1 cellular context compared by ENCODE assay signal in the genomic region with DNA sequence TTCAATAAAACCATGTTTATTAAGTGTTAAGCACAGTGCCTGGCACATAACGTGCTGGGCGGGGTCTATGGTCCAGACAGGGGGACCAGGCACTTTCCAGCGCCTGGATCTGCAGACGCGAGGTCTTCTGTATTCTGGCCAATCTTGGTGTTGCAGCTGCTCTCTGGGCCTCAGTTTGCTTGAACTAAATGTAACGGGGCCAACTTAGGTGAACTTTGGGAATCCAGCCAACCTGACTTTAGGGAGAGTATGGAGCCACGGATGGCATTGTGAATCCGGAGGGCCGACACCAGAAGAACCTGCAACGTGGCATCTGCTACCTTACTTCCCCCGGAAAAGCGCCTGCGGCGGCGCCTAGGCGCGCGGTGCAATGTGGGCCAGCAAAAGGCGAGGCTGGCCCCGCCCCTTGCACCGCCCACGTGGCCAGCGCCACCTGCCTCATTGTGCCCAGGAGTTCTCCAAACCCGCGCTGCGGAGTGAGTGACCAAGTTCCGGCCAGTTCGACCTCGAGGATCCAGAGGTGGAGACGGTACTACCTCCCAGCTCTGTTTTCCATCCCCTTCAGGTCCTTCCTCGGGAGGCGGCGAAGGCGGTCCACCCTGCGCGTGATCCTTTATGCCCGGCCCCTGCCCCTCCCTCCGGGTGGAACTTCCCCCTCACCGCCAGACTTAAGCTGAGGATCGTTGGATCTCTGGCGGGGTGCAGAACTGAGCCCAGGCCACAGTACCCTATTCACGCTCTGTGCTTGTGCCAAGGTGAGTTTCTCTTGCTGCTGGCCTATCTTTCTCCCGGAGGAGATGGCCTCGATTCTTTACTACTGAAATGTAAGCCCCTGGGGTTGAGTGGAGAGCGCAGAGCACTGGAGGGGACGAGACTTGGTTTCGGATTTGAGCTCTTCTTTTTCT.
TF ChIP-seq lines count a peak whose summit lies in the region.

A gene (plus strand): TSS at position 426 of the 905 bp plus-strand sequence. CDS start 10,969 bp downstream, outside the sequence.

TF ChIP-seq in K562, 482 proteins besides CTCF, POLR2A, EP300 and RAD21 (continued from another document and continues in another):
- TF ChIP-seq ZNF282 (CRISPR knock-in tag; IDR thresholded peaks at IDR 0.05) (peak; percentile 92; the same call in 1 of the 2 replicates), KLF10 (CRISPR knock-in tag; IDR thresholded peaks at IDR 0.05) (no peak), PML (IDR thresholded peaks at IDR 0.05; ENCODE audit: low read length) (peak; percentile 88), TARDBP (IDR thresholded peaks at IDR 0.05) (peak; percentile 36; the same call in 1 of the 2 replicates), TCFL5 (CRISPR knock-in tag; conservative IDR thresholded peaks at IDR 0.05) (no peak), ZNF431 (CRISPR knock-in tag; IDR thresholded peaks at IDR 0.05) (peak; percentile 58), TRIM24 (IDR thresholded peaks at IDR 0.05) (0 out of 4 replicates have a peak, but pooled peaks of 1 of the 2 experiments have one; percentile 15), ZNF644 (tag; IDR thresholded peaks at IDR 0.05; ENCODE audit: low read depth) (peak; percentile 48; the same call in 1 of the 2 replicates), ZNF124 (CRISPR knock-in tag; IDR thresholded peaks at IDR 0.05) (no peak), SNRNP70 (optimal IDR thresholded peaks at IDR 0.05; ENCODE audit: low read depth, low read length) (no peak), ZSCAN32 (CRISPR knock-in tag; IDR thresholded peaks at IDR 0.05) (no peak), ATF1 (CRISPR knock-in tag; IDR thresholded peaks at IDR 0.05) (no peak), ATF1 (tag; IDR thresholded peaks at IDR 0.05) (peak; percentile 84), ZNF695 (CRISPR knock-in tag; IDR thresholded peaks at IDR 0.05) (no peak), DPF2 (IDR thresholded peaks at IDR 0.05) (no peak), KDM5B (IDR thresholded peaks at IDR 0.05; ENCODE audit: insufficient replicate concordance, low read depth, low read length) (peak; percentile 94), L3MBTL2 (IDR thresholded peaks at IDR 0.05) (peak; percentile 98), SETDB1 (IDR thresholded peaks at IDR 0.05; ENCODE audit: low read length) (no peak), FUS (optimal IDR thresholded peaks at IDR 0.05; ENCODE audit: low read depth, low read length) (no peak), KLF13 (tag; IDR thresholded peaks at IDR 0.05; ENCODE audit: borderline replicate concordance, low read depth) (peak; percentile 52), ZFX (CRISPR knock-in tag; IDR thresholded peaks at IDR 0.05) (peak; percentile 92), NFIX (CRISPR knock-in tag; IDR thresholded peaks at IDR 0.05; ENCODE audit: low read depth) (no peak), POLR2AphosphoS5 (IDR thresholded peaks at IDR 0.05; ENCODE audit: control insufficient read depth, insufficient read depth, low read depth, low read length) (peak; percentile 81), NCOR1 (IDR thresholded peaks at IDR 0.05) (peak; percentile 11; the same call in 1 of the 2 replicates), KDM4B (IDR thresholded peaks at IDR 0.05; ENCODE audit: borderline replicate concordance in 2 of 2, low read depth in 1 of 2) (no peak; a peak in 2 of 4 replicates), HLTF (IDR thresholded peaks at IDR 0.05) (peak; percentile 21; the same call in 1 of the 2 replicates), ESRRB (CRISPR knock-in tag; IDR thresholded peaks at IDR 0.05; ENCODE audit: borderline replicate concordance) (no peak)
- TF ChIP-seq, protein P1, sequence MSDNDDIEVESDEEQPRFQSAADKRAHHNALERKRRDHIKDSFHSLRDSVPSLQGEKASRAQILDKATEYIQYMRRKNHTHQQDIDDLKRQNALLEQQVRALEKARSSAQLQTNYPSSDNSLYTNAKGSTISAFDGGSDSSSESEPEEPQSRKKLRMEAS (CRISPR knock-in tag; IDR thresholded peaks at IDR 0.05), result peak; percentile 99
- TF ChIP-seq, protein P2, sequence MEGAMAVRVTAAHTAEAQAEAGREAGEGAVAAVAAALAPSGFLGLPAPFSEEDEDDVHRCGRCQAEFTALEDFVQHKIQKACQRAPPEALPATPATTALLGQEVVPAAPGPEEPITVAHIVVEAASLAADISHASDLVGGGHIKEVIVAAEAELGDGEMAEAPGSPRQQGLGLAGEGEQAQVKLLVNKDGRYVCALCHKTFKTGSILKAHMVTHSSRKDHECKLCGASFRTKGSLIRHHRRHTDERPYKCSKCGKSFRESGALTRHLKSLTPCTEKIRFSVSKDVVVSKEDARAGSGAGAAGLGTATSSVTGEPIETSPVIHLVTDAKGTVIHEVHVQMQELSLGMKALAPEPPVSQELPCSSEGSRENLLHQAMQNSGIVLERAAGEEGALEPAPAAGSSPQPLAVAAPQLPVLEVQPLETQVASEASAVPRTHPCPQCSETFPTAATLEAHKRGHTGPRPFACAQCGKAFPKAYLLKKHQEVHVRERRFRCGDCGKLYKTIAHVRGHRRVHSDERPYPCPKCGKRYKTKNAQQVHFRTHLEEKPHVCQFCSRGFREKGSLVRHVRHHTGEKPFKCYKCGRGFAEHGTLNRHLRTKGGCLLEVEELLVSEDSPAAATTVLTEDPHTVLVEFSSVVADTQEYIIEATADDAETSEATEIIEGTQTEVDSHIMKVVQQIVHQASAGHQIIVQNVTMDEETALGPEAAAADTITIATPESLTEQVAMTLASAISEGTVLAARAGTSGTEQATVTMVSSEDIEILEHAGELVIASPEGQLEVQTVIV (CRISPR knock-in tag; IDR thresholded peaks at IDR 0.05; ENCODE audit: borderline replicate concordance), result no peak
- TF ChIP-seq, protein P3, sequence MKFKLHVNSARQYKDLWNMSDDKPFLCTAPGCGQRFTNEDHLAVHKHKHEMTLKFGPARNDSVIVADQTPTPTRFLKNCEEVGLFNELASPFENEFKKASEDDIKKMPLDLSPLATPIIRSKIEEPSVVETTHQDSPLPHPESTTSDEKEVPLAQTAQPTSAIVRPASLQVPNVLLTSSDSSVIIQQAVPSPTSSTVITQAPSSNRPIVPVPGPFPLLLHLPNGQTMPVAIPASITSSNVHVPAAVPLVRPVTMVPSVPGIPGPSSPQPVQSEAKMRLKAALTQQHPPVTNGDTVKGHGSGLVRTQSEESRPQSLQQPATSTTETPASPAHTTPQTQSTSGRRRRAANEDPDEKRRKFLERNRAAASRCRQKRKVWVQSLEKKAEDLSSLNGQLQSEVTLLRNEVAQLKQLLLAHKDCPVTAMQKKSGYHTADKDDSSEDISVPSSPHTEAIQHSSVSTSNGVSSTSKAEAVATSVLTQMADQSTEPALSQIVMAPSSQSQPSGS (CRISPR knock-in tag; IDR thresholded peaks at IDR 0.05), result no peak
- TF ChIP-seq, protein P4, sequence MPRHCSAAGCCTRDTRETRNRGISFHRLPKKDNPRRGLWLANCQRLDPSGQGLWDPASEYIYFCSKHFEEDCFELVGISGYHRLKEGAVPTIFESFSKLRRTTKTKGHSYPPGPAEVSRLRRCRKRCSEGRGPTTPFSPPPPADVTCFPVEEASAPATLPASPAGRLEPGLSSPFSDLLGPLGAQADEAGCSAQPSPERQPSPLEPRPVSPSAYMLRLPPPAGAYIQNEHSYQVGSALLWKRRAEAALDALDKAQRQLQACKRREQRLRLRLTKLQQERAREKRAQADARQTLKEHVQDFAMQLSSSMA (CRISPR knock-in tag; IDR thresholded peaks at IDR 0.05), result peak; percentile 52; the same call in 1 of the 2 replicates
- TF ChIP-seq, protein P5, sequence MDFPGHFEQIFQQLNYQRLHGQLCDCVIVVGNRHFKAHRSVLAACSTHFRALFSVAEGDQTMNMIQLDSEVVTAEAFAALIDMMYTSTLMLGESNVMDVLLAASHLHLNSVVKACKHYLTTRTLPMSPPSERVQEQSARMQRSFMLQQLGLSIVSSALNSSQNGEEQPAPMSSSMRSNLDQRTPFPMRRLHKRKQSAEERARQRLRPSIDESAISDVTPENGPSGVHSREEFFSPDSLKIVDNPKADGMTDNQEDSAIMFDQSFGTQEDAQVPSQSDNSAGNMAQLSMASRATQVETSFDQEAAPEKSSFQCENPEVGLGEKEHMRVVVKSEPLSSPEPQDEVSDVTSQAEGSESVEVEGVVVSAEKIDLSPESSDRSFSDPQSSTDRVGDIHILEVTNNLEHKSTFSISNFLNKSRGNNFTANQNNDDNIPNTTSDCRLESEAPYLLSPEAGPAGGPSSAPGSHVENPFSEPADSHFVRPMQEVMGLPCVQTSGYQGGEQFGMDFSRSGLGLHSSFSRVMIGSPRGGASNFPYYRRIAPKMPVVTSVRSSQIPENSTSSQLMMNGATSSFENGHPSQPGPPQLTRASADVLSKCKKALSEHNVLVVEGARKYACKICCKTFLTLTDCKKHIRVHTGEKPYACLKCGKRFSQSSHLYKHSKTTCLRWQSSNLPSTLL (IDR thresholded peaks at IDR 0.05), result no peak
- TF ChIP-seq, protein P6, sequence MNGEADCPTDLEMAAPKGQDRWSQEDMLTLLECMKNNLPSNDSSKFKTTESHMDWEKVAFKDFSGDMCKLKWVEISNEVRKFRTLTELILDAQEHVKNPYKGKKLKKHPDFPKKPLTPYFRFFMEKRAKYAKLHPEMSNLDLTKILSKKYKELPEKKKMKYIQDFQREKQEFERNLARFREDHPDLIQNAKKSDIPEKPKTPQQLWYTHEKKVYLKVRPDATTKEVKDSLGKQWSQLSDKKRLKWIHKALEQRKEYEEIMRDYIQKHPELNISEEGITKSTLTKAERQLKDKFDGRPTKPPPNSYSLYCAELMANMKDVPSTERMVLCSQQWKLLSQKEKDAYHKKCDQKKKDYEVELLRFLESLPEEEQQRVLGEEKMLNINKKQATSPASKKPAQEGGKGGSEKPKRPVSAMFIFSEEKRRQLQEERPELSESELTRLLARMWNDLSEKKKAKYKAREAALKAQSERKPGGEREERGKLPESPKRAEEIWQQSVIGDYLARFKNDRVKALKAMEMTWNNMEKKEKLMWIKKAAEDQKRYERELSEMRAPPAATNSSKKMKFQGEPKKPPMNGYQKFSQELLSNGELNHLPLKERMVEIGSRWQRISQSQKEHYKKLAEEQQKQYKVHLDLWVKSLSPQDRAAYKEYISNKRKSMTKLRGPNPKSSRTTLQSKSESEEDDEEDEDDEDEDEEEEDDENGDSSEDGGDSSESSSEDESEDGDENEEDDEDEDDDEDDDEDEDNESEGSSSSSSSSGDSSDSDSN (IDR thresholded peaks at IDR 0.05; ENCODE audit: borderline replicate concordance in 1 of 2, low read depth in 2 of 2, low read length in 2 of 2), result peak in 1 of 2 experiments; percentile 82; a peak in 1 of 4 replicates
- TF ChIP-seq, protein P7, sequence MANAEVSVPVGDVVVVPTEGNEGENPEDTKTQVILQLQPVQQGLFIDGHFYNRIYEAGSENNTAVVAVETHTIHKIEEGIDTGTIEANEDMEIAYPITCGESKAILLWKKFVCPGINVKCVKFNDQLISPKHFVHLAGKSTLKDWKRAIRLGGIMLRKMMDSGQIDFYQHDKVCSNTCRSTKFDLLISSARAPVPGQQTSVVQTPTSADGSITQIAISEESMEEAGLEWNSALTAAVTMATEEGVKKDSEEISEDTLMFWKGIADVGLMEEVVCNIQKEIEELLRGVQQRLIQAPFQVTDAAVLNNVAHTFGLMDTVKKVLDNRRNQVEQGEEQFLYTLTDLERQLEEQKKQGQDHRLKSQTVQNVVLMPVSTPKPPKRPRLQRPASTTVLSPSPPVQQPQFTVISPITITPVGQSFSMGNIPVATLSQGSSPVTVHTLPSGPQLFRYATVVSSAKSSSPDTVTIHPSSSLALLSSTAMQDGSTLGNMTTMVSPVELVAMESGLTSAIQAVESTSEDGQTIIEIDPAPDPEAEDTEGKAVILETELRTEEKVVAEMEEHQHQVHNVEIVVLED (CRISPR knock-in tag; IDR thresholded peaks at IDR 0.05), result peak; percentile 16; the same call in 1 of the 2 replicates
- TF ChIP-seq, protein P8, sequence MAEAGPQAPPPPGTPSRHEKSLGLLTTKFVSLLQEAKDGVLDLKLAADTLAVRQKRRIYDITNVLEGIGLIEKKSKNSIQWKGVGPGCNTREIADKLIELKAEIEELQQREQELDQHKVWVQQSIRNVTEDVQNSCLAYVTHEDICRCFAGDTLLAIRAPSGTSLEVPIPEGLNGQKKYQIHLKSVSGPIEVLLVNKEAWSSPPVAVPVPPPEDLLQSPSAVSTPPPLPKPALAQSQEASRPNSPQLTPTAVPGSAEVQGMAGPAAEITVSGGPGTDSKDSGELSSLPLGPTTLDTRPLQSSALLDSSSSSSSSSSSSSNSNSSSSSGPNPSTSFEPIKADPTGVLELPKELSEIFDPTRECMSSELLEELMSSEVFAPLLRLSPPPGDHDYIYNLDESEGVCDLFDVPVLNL (CRISPR knock-in tag; IDR thresholded peaks at IDR 0.05; ENCODE audit: low read depth), result peak; percentile 83; the same call in 1 of the 2 replicates
- TF ChIP-seq, protein P9, sequence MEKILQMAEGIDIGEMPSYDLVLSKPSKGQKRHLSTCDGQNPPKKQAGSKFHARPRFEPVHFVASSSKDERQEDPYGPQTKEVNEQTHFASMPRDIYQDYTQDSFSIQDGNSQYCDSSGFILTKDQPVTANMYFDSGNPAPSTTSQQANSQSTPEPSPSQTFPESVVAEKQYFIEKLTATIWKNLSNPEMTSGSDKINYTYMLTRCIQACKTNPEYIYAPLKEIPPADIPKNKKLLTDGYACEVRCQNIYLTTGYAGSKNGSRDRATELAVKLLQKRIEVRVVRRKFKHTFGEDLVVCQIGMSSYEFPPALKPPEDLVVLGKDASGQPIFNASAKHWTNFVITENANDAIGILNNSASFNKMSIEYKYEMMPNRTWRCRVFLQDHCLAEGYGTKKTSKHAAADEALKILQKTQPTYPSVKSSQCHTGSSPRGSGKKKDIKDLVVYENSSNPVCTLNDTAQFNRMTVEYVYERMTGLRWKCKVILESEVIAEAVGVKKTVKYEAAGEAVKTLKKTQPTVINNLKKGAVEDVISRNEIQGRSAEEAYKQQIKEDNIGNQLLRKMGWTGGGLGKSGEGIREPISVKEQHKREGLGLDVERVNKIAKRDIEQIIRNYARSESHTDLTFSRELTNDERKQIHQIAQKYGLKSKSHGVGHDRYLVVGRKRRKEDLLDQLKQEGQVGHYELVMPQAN (IDR thresholded peaks at IDR 0.05; ENCODE audit: borderline replicate concordance), result peak; percentile 99
- TF ChIP-seq, protein P10, sequence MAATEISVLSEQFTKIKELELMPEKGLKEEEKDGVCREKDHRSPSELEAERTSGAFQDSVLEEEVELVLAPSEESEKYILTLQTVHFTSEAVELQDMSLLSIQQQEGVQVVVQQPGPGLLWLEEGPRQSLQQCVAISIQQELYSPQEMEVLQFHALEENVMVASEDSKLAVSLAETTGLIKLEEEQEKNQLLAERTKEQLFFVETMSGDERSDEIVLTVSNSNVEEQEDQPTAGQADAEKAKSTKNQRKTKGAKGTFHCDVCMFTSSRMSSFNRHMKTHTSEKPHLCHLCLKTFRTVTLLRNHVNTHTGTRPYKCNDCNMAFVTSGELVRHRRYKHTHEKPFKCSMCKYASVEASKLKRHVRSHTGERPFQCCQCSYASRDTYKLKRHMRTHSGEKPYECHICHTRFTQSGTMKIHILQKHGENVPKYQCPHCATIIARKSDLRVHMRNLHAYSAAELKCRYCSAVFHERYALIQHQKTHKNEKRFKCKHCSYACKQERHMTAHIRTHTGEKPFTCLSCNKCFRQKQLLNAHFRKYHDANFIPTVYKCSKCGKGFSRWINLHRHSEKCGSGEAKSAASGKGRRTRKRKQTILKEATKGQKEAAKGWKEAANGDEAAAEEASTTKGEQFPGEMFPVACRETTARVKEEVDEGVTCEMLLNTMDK (IDR thresholded peaks at IDR 0.05; ENCODE audit: borderline replicate concordance, insufficient read depth, low read depth, low read length, poor library complexity, severe bottlenecking), result no peak
- TF ChIP-seq, protein P11, sequence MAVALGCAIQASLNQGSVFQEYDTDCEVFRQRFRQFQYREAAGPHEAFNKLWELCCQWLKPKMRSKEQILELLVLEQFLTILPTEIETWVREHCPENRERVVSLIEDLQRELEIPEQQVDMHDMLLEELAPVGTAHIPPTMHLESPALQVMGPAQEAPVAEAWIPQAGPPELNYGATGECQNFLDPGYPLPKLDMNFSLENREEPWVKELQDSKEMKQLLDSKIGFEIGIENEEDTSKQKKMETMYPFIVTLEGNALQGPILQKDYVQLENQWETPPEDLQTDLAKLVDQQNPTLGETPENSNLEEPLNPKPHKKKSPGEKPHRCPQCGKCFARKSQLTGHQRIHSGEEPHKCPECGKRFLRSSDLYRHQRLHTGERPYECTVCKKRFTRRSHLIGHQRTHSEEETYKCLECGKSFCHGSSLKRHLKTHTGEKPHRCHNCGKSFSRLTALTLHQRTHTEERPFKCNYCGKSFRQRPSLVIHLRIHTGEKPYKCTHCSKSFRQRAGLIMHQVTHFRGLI (CRISPR knock-in tag; IDR thresholded peaks at IDR 0.05), result no peak
